In the genomic region with DNA sequence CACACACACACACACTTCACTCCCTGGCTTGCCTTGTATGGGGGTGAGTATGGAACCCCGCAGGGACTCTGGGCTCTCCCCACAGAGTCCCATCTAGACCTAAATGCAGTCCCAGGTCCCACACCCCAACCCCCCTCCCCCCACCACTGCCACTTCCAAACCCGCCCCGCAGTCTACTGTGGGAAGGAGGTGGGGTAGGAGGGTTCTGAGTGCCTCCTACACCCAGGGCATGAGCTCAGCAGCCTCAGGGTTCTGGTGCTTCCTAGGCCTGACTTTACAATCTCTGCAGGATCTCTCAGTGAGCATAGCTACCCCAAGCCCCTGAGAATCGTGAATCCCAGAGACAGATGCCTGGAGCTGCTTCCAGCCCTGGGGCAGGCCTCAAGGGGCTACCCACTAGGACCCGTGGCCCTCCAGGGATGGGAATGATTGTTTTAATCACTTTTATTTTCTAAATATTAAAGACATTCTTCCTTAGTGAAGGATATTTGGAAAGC, we compare ENCODE assay signal across 13 cellular contexts. TPM values are rescaled to one million over a fixed set of nuclear protein-coding genes. Genes with fewer than 3 reads are reported as not detected.
A peak's percentile ranks its signal among the peaks of the same experiment; 100 is the strongest.
DNase-seq lines count a peak whose midpoint lies in the region; ATAC-seq, FAIRE-seq and TF ChIP-seq lines count a peak whose summit lies in the region.
"Had no signal": no experiment of that assay in that cellular context is flagged by ENCODE, and none has a peak within 500 bp of the region (broad histone marks: within the 10 kb centered on the region; RNA-seq: fewer than 3 reads in every experiment).

No MANE protein-coding gene starts in this region.

- no peaks in the 10 kb centered on the region for H3K36me3 Mint-ChIP-seq in CD4-positive, alpha-beta memory T cell
- no peaks in the 10 kb centered on the region for H3K36me3 Mint-ChIP-seq in chondrocyte (ENCODE audit: low read depth)

- H2BK5ac ChIP-seq in IMR-90 (ENCODE audit: low read depth, low read length, poor library complexity, severe bottlenecking): no peak overlapping the region

- no peaks in the 10 kb centered on the region for H3K27me3 ChIP-seq in CD4-positive, alpha-beta memory T cell (ENCODE audit: insufficient read depth, low read length)
- H3K27me3 ChIP-seq in IMR-90 (ENCODE audit: control insufficient read depth, insufficient read depth, low read length): no peaks in the 10 kb centered on the region
- no peaks in the 10 kb centered on the region for H3K27me3 ChIP-seq in parathyroid adenoma (ENCODE audit: control insufficient read depth, insufficient read depth, low read length)

- H2BK20ac ChIP-seq in IMR-90 (ENCODE audit: low read depth, low read length): no peak overlapping the region

- H2BK15ac ChIP-seq in IMR-90 (ENCODE audit: low read depth, low read length): no peak overlapping the region

- no peak overlapping the region for H4K91ac ChIP-seq in IMR-90 (ENCODE audit: insufficient read depth, low read depth, low read length)

- no peak overlapping the region for H2AFZ ChIP-seq in IMR-90 (replicated peaks; ENCODE audit: low read length, poor library complexity)
- no peak overlapping the region for H2AFZ ChIP-seq in parathyroid adenoma

- H2AK5ac ChIP-seq in IMR-90 (ENCODE audit: low read depth, low read length): 0 out of 2 replicates have a peak overlapping the region, but pooled peaks have one; percentile 24

- H3K79me2 ChIP-seq in parathyroid adenoma: peaks cover 6% of the 10 kb centered on the region

- H3K56ac ChIP-seq in IMR-90 (ENCODE audit: extremely low read depth, insufficient read depth, low read length): no peak overlapping the region

- no peak overlapping the region for H3K4me3 ChIP-seq in CD4-positive, alpha-beta memory T cell (ENCODE audit: low read length in 2 of 2)
- H3K4me3 ChIP-seq in IMR-90 (ENCODE audit: insufficient read depth, low read depth, low read length) (no peak overlapping the region), parathyroid adenoma (ENCODE audit: low read depth, low read length) (no peak overlapping the region)

- peaks cover 3% of the 10 kb centered on the region for H3K9me1 ChIP-seq in IMR-90 (ENCODE audit: insufficient read depth, low read length)

- H4K5ac ChIP-seq in IMR-90 (ENCODE audit: low read depth, low read length): no peak overlapping the region

- H2BK120ac ChIP-seq in IMR-90 (ENCODE audit: low read depth, low read length): no peak overlapping the region

- peak overlapping the region in 3 of 7 donors; percentile 24 to 57 (median 57) for H3K27ac Mint-ChIP-seq in CD4-positive, alpha-beta memory T cell
- H3K27ac Mint-ChIP-seq in chondrocyte (ENCODE audit: unreplicated experiment): peak overlapping the region; percentile 61

- DNase-seq in CD4-positive, alpha-beta memory T cell: no peak
- DNase-seq in IMR-90 (no peak), chondrocyte (ENCODE audit: low spot score) (no peak), GM10248 (ENCODE audit: extremely low spot score) (no peak), GF-D8 (lab: John Stamatoyannopoulos, UW) (no peak), D721Med (ENCODE audit: insufficient read length, low spot score) (no peak)
- DNase-seq: activated CD4-positive, CD25-positive, alpha-beta regulatory T cell; head of caudate nucleus; NCI-H1694; stimulated activated CD4-positive, alpha-beta T cell treated with anti-CD3 and anti-CD28 coated beads, Interleukin-4, amount 100 ng/mL, for 24 hours had no signal

- H3K9ac ChIP-seq in IMR-90 (ENCODE audit: low read depth, low read length) (peak overlapping the region; percentile 61; the same call in 1 of the 2 replicates), parathyroid adenoma (no peak overlapping the region)

- no peak overlapping the region for H3K27ac ChIP-seq in CD4-positive, alpha-beta memory T cell (ENCODE audit: low read depth, low read length)
- H3K27ac ChIP-seq in IMR-90 (ENCODE audit: insufficient read depth, low read length) (no peak overlapping the region), parathyroid adenoma (no peak overlapping the region)
- H3K27ac ChIP-seq: GM23248 had no signal

- FAIRE-seq in D721Med (lab: Jason Lieb, UNC): no peak

- CTCF ChIA-PET in CD4-positive, alpha-beta memory T cell (lab: Charles Lee; ENCODE audit: partially characterized antibody): interaction anchor here (1.1 to 4.0 kb wide), 5 partner anchors 11 to 26 kb away, joined by 3 to 19 read pairs (median 4); no protein-coding TSS in a partner anchor
- CTCF ChIA-PET in IMR-90 (lab: Yijun Ruan, JAX): interaction anchor here (0.6 kb wide), 1 partner anchor 36 kb away, joined by 3 read pairs; no protein-coding TSS in a partner anchor
- CTCF ChIA-PET in GM10248 (lab: Yijun Ruan, JAX): interaction anchor here (0.9 to 2.8 kb wide), 4 partner anchors 10 to 136 kb away, joined by 3 to 8 read pairs (median 4); no protein-coding TSS in a partner anchor

- POLR2A ChIA-PET in CD4-positive, alpha-beta memory T cell (lab: Charles Lee; ENCODE audit: partially characterized antibody): interaction anchor here (3.0 to 8.3 kb wide), 3 partner anchors 13 to 26 kb away, joined by 7 to 155 read pairs (median 58); partner anchors contain the start of gene TMEM250
- POLR2A ChIA-PET in IMR-90 (lab: Charles Lee; ENCODE audit: unreplicated experiment) (no interaction called here), GM10248 (lab: Yijun Ruan, JAX) (no interaction called here)

- peak overlapping the region; percentile 70 to 81 (median 78) for H3K4me3 Mint-ChIP-seq in CD4-positive, alpha-beta memory T cell
- H3K4me3 Mint-ChIP-seq in chondrocyte (ENCODE audit: unreplicated experiment): peak overlapping the region; percentile 33

- peak overlapping the region in 1 of 2 experiments; percentile 86; a peak in 2 of 4 replicates for H4K8ac ChIP-seq in IMR-90 (ENCODE audit: low read depth in 2 of 2, low read length in 2 of 2)

- no CpG with 5 or more reads among the region's 5 CpGs for WGBS in IMR-90 (ENCODE audit: extremely low coverage in 2 of 2, insufficient read length in 1 of 2), 2 experiments

- peaks cover 9 to 36% of the 10 kb centered on the region in 2 experiments; a peak in 3 of 4 replicates for H3K79me1 ChIP-seq in IMR-90 (ENCODE audit: low read depth in 1 of 2, low read length in 2 of 2)

- H3K14ac ChIP-seq in IMR-90 (replicated peaks; ENCODE audit: low read depth, low read length): no peak overlapping the region

- no peaks in the 10 kb centered on the region for H3K27me3 Mint-ChIP-seq in CD4-positive, alpha-beta memory T cell
- peaks cover 3% of the 10 kb centered on the region for H3K27me3 Mint-ChIP-seq in chondrocyte (ENCODE audit: low read depth)

- no peaks in the 10 kb centered on the region for H3K9me3 ChIP-seq in CD4-positive, alpha-beta memory T cell (ENCODE audit: control insufficient read depth in 1 of 2, low read length in 2 of 2)
- H3K9me3 ChIP-seq in IMR-90 (ENCODE audit: control insufficient read depth, insufficient read depth, low read length): no peaks in the 10 kb centered on the region
- H3K9me3 ChIP-seq in parathyroid adenoma (ENCODE audit: control insufficient read depth, low read length): no peaks in the 10 kb centered on the region

- peaks cover 1 to 31% (median 17%) of the 10 kb centered on the region in 4 donors for H3K4me1 Mint-ChIP-seq in CD4-positive, alpha-beta memory T cell
- H3K4me1 Mint-ChIP-seq in chondrocyte (ENCODE audit: low read depth): peaks cover 27% of the 10 kb centered on the region

- in situ Hi-C loops in IMR-90 (cut with MboI; ENCODE audit: low sequenced_read_pairs): no loop called here

- peaks cover 27% of the 10 kb centered on the region for H4K20me1 ChIP-seq in IMR-90 (ENCODE audit: insufficient read depth, low read length)

- H3K4me2 ChIP-seq in IMR-90 (ENCODE audit: low read depth, low read length) (no peak overlapping the region; the same call in 1 of the 2 replicates), parathyroid adenoma (ENCODE audit: low read length) (peak overlapping the region; percentile 77)

- H2AK9ac ChIP-seq in IMR-90 (replicated peaks; ENCODE audit: low read depth, low read length, poor library complexity): no peak overlapping the region

- TF ChIP-seq RAD21 in IMR-90 (IDR thresholded peaks at IDR 0.05; ENCODE audit: low read length): no peak

- TF ChIP-seq POLR2A in IMR-90 (IDR thresholded peaks at IDR 0.05; ENCODE audit: low read depth, low read length): no peak

- dilution Hi-C loops in IMR-90 (cut with HindIII; ENCODE audit: low sequenced_read_pairs, unreplicated experiment): no loop called here

- intact Hi-C loops in CD4-positive, alpha-beta memory T cell (cut with micrococcal nuclease): no loop called here
- intact Hi-C loops in IMR-90 (cut with micrococcal nuclease): no loop called here

- no peaks in the 10 kb centered on the region for H3K36me3 ChIP-seq in CD4-positive, alpha-beta memory T cell (ENCODE audit: insufficient read depth, low read length)
- H3K36me3 ChIP-seq in IMR-90 (ENCODE audit: control insufficient read depth, insufficient read depth, low read length) (peaks cover 6% of the 10 kb centered on the region; the same call in 1 of the 2 replicates), parathyroid adenoma (ENCODE audit: control insufficient read depth, insufficient read depth, low read length) (no peaks in the 10 kb centered on the region)

- TF ChIP-seq CTCF in IMR-90 (conservative IDR thresholded peaks at IDR 0.05; ENCODE audit: low read depth, low read length): no peak
- TF ChIP-seq CTCF in chondrocyte (IDR thresholded peaks at IDR 0.05): no peak
- TF ChIP-seq CTCF in parathyroid adenoma (IDR thresholded peaks at IDR 0.05): no peak
- TF ChIP-seq CTCF in GM10248 (IDR thresholded peaks at IDR 0.05; ENCODE audit: control extremely low read depth, extremely low read depth, low read depth, missing control alignments): no peak
- TF ChIP-seq CTCF in D721Med (IDR thresholded peaks at IDR 0.05; ENCODE audit: insufficient read depth, missing control alignments): no peak

- no peak overlapping the region for H3K18ac ChIP-seq in IMR-90 (ENCODE audit: low read depth, low read length)

- ATAC-seq in IMR-90 (ENCODE audit: low read depth): no peak
- ATAC-seq in GM21529 (IDR thresholded peaks at IDR 0.05; ENCODE audit: unreplicated experiment): no peak

- no TSS peak for BruUV-seq in IMR-90 (replicated peaks; lab: Mats Ljungman, UMichigan)

- peaks cover 34% of the 10 kb centered on the region for H3K4me1 ChIP-seq in CD4-positive, alpha-beta memory T cell (ENCODE audit: insufficient read depth, low read length)
- H3K4me1 ChIP-seq in IMR-90 (ENCODE audit: control insufficient read depth, insufficient read depth, low read length) (peaks cover 11% of the 10 kb centered on the region), parathyroid adenoma (peaks cover 2% of the 10 kb centered on the region)

- 0 out of 2 replicates have a peak overlapping the region, but pooled peaks have one; percentile 54 for H3K4ac ChIP-seq in IMR-90 (ENCODE audit: low read depth, low read length)

- H3K9me3 Mint-ChIP-seq in CD4-positive, alpha-beta memory T cell: no peaks in the 10 kb centered on the region
- no peaks in the 10 kb centered on the region for H3K9me3 Mint-ChIP-seq in chondrocyte (ENCODE audit: low read depth)

- H3K23ac ChIP-seq in IMR-90 (ENCODE audit: low read depth, low read length): no peak overlapping the region

RNA-seq across cellular contexts. Expression of gene NACC2, which starts 1.5 kb away (rescaled TPM):
- total RNA-seq in CD4-positive, alpha-beta memory T cell: 10 to 100 TPM; 11.5 to 12.2 TPM
- polyA plus RNA-seq in CD4-positive, alpha-beta memory T cell: 1 to 10 TPM in 1 of 2 donors, under 1 TPM in 1; 0.58 to 2.6 TPM
- 7.9 and 11.1 TPM in 2 replicates for total RNA-seq in IMR-90 (2012; rRNA removed)
- 19.0 and 21.2 TPM in 2 replicates for polyA plus RNA-seq in IMR-90 (2012; rRNA removed)
- polyA plus RNA-seq in IMR-90 (2012; cell fraction: cytosol; rRNA removed): 16.0 and 22.9 TPM in 2 replicates
- 27.3 and 39.1 TPM in 2 replicates for polyA plus RNA-seq in IMR-90 (2012; cell fraction: nucleus; rRNA removed; ENCODE audit: low replicate concordance)
- 42.6 to 52.4 TPM (median 51.0 TPM) in 3 replicates for total RNA-seq in chondrocyte

RNA-seq across cellular contexts. Expression of gene TMEM250, which starts 22.1 kb away (rescaled TPM):
- 10 to 100 TPM; 52.1 to 55.8 TPM for total RNA-seq in CD4-positive, alpha-beta memory T cell
- 10 to 100 TPM; 46.7 to 67.3 TPM for polyA plus RNA-seq in CD4-positive, alpha-beta memory T cell
- total RNA-seq in IMR-90 (2012; rRNA removed) (12.5 and 14.0 TPM in 2 replicates), chondrocyte (31.9 to 37.3 TPM (median 35.9 TPM) in 3 replicates)
- 17.5 and 18.6 TPM in 2 replicates for polyA plus RNA-seq in IMR-90 (2012; rRNA removed)
- polyA plus RNA-seq in IMR-90 (2012; cell fraction: cytosol; rRNA removed): 29.9 and 32.6 TPM in 2 replicates
- polyA plus RNA-seq in IMR-90 (2012; cell fraction: nucleus; rRNA removed; ENCODE audit: low replicate concordance): 12.4 and 30.2 TPM in 2 replicates
